Comparison of ENCODE assay signal across 29 cellular contexts in genomic region chr13:48920730-48921129, GRCh38.
"Had no signal": no experiment of that assay in that cellular context is flagged by ENCODE, and none has a peak within 500 bp of the region (broad histone marks: within the 10 kb centered on the region; RNA-seq: fewer than 3 reads in every experiment).

No MANE protein-coding gene starts in this region.

- H3K4me1 ChIP-seq: stomach, suprapubic skin, testis, thyroid gland, tibial artery, tibial nerve, transverse colon, upper lobe of left lung, upper lobe of right lung, uterus, vagina had no signal

- FAIRE-seq: urothelium cell line had no signal

- DNase-seq: stimulated activated CD4-positive, alpha-beta T cell treated with anti-CD3 and anti-CD28 coated beads, Interleukin-2, amount 100 ng/mL, for 48 hours; stimulated activated CD4-positive, alpha-beta T cell treated with anti-CD3 and anti-CD28 coated beads, Interleukin-4, amount 100 ng/mL, for 1 hour; stimulated activated CD4-positive, alpha-beta T cell treated with anti-CD3 and anti-CD28 coated beads, Interleukin-4, amount 100 ng/mL, for 24 hours; stimulated activated CD4-positive, alpha-beta T cell treated with anti-CD3 and anti-CD28 coated beads, Interleukin-4, amount 100 ng/mL, for 4 hours; stimulated activated CD8-positive, alpha-beta memory T cell treated with anti-CD3 and anti-CD28 coated beads, Interleukin-4, amount 100 ng/mL, for 48 hours; stimulated activated naive B cell treated with anti-CD40 and anti-IgM and Interleukin-4, amounts not matched to agents 10 μg/mL and 1 μg/mL and 100 μg/mL, for 72 hours; stimulated activated naive CD4-positive, alpha-beta T cell; stimulated activated naive CD4-positive, alpha-beta T cell treated with Interleukin-2 at 50 U/mL for 16 hours; stimulated activated naive CD8-positive, alpha-beta T cell treated with anti-CD3 and anti-CD28 coated beads, Interleukin-15, amount 100 ng/mL, for 72 hours; stimulated activated naive CD8-positive, alpha-beta T cell treated with anti-CD3 and anti-CD28 coated beads, Interleukin-15, Interleukin-2, amounts not matched to agents 100 U/mL and 50 U/mL, for 24 hours; stomach; substantia nigra; testis; thyroid gland; tibial artery; transverse colon; trophoblast cell; upper lobe of left lung; upper lobe of right lung; uterus had no signal

- H3K9me3 ChIP-seq: stomach, suprapubic skin, testis, thoracic aorta, thyroid gland, tibial artery, tibial nerve, transverse colon, upper lobe of left lung, upper lobe of right lung, uterus, vagina had no signal

- H3K4me1 Mint-ChIP-seq: stimulated activated effector memory CD8-positive, alpha-beta T cell treated with anti-CD3 and anti-CD28 coated beads, Interleukin-12 subunit alpha, Interleukin-12 subunit beta, amount 100 ng/mL, for 72 hours; stimulated activated memory B cell treated with anti-CD40 and anti-IgM and Interleukin-4, amounts not matched to agents 10 μg/mL and 1 μg/mL and 100 μg/mL, for 72 hours; stimulated activated naive CD8-positive, alpha-beta T cell treated with anti-CD3 and anti-CD28 coated beads, Interleukin-15, amount 100 ng/mL, for 72 hours had no signal

- H3K27me3 ChIP-seq: stomach, testis, thyroid gland, tibial artery, tibial nerve, transverse colon, upper lobe of left lung, upper lobe of right lung, uterus, vagina had no signal

- H3K4me3 ChIP-seq: stomach, suprapubic skin, testis, thoracic aorta, thyroid gland, tibial artery, tibial nerve, transverse colon, upper lobe of left lung, upper lobe of right lung, uterus, vagina had no signal

- H3K36me3 ChIP-seq: stomach, suprapubic skin, thoracic aorta, thyroid gland, tibial artery, tibial nerve, transverse colon, upper lobe of left lung, upper lobe of right lung, uterus, vagina had no signal

- H3K27ac ChIP-seq: stomach, suprapubic skin, testis, thoracic aorta, thyroid gland, tibial artery, tibial nerve, transverse colon, upper lobe of left lung, upper lobe of right lung, uterus, vagina had no signal

- H3K4me3 Mint-ChIP-seq: stimulated activated effector memory CD8-positive, alpha-beta T cell treated with anti-CD3 and anti-CD28 coated beads, Interleukin-12 subunit alpha, Interleukin-12 subunit beta, amount 100 ng/mL, for 72 hours; stimulated activated memory B cell treated with anti-CD40 and anti-IgM and Interleukin-4, amounts not matched to agents 10 μg/mL and 1 μg/mL and 100 μg/mL, for 72 hours; stimulated activated naive B cell treated with anti-CD40 and anti-IgM and Interleukin-4, amounts not matched to agents 10 μg/mL and 1 μg/mL and 100 μg/mL, for 72 hours; stimulated activated naive CD8-positive, alpha-beta T cell treated with anti-CD3 and anti-CD28 coated beads, Interleukin-15, amount 100 ng/mL, for 72 hours; stimulated activated naive CD8-positive, alpha-beta T cell treated with anti-CD3 and anti-CD28 coated beads, Interleukin-15, Interleukin-2, amounts not matched to agents 100 ng/mL and 50 ng/mL, for 24 hours; type B pancreatic cell had no signal

- H3K36me3 Mint-ChIP-seq: stimulated activated effector memory CD8-positive, alpha-beta T cell treated with anti-CD3 and anti-CD28 coated beads, Interleukin-12 subunit alpha, Interleukin-12 subunit beta, amount 100 ng/mL, for 72 hours; stimulated activated memory B cell treated with anti-CD40 and anti-IgM and Interleukin-4, amounts not matched to agents 10 μg/mL and 1 μg/mL and 100 μg/mL, for 72 hours; stimulated activated naive B cell treated with anti-CD40 and anti-IgM and Interleukin-4, amounts not matched to agents 10 μg/mL and 1 μg/mL and 100 μg/mL, for 72 hours; type B pancreatic cell had no signal

- H3K27ac Mint-ChIP-seq: stimulated activated effector memory CD8-positive, alpha-beta T cell treated with anti-CD3 and anti-CD28 coated beads, Interleukin-12 subunit alpha, Interleukin-12 subunit beta, amount 100 ng/mL, for 72 hours; stimulated activated memory B cell treated with anti-CD40 and anti-IgM and Interleukin-4, amounts not matched to agents 10 μg/mL and 1 μg/mL and 100 μg/mL, for 72 hours; stimulated activated naive B cell treated with anti-CD40 and anti-IgM and Interleukin-4, amounts not matched to agents 10 μg/mL and 1 μg/mL and 100 μg/mL, for 72 hours; stimulated activated naive CD8-positive, alpha-beta T cell treated with anti-CD3 and anti-CD28 coated beads, Interleukin-15, Interleukin-2, amounts not matched to agents 100 ng/mL and 50 ng/mL, for 24 hours; type B pancreatic cell had no signal

- H3K27me3 Mint-ChIP-seq: type B pancreatic cell had no signal

- ATAC-seq: stimulated activated effector memory CD8-positive, alpha-beta T cell treated with anti-CD3 and anti-CD28 coated beads, Interleukin-12 subunit alpha, Interleukin-12 subunit beta, amount 100 ng/mL, for 72 hours; stimulated activated memory B cell treated with anti-CD40 and anti-IgM and Interleukin-4, amounts not matched to agents 10 μg/mL and 1 μg/mL and 100 μg/mL, for 72 hours; stimulated activated naive B cell treated with anti-CD40 and anti-IgM and Interleukin-4, amounts not matched to agents 10 μg/mL and 1 μg/mL and 100 μg/mL, for 72 hours; stimulated activated naive CD8-positive, alpha-beta T cell treated with anti-CD3 and anti-CD28 coated beads, Interleukin-15, amount 100 ng/mL, for 72 hours; stimulated activated naive CD8-positive, alpha-beta T cell treated with anti-CD3 and anti-CD28 coated beads, Interleukin-15, Interleukin-2, amounts not matched to agents 100 U/mL and 50 U/mL, for 24 hours; upper lobe of right lung had no signal

- H3K9me3 Mint-ChIP-seq: stimulated activated effector memory CD8-positive, alpha-beta T cell treated with anti-CD3 and anti-CD28 coated beads, Interleukin-12 subunit alpha, Interleukin-12 subunit beta, amount 100 ng/mL, for 72 hours; stimulated activated naive CD8-positive, alpha-beta T cell treated with anti-CD3 and anti-CD28 coated beads, Interleukin-15, Interleukin-2, amounts not matched to agents 100 ng/mL and 50 ng/mL, for 24 hours had no signal
